In genomic region chr14:37587881-37588666, GRCh38 we compare ENCODE assay signal across 1 cellular context.
TF ChIP-seq lines count a peak whose summit lies in the region.

No MANE protein-coding gene starts in this region.

TF ChIP-seq in HepG2, 621 proteins besides CTCF, POLR2A, EP300 and RAD21 (continued from another document and continues in another):
- TF ChIP-seq ZNF609 (CRISPR knock-in tag; IDR thresholded peaks at IDR 0.05; ENCODE audit: borderline replicate concordance) (peak; percentile 61; the same call in 1 of the 2 replicates), ZNF18 (CRISPR knock-in tag; IDR thresholded peaks at IDR 0.05; ENCODE audit: insufficient replicate concordance) (no peak), SOX6 (IDR thresholded peaks at IDR 0.05) (no peak), SOX6 (CRISPR knock-in tag; IDR thresholded peaks at IDR 0.05) (peak; percentile 75), BHLHE40 (IDR thresholded peaks at IDR 0.05; ENCODE audit: low read length) (no peak), ZFP1 (CRISPR knock-in tag; IDR thresholded peaks at IDR 0.05) (no peak), KDM2A (CRISPR knock-in tag; IDR thresholded peaks at IDR 0.05; ENCODE audit: borderline replicate concordance, low read depth) (peak; percentile 98), ZNF17 (CRISPR knock-in tag; IDR thresholded peaks at IDR 0.05) (no peak), ZNF530 (CRISPR knock-in tag; IDR thresholded peaks at IDR 0.05; ENCODE audit: low read depth) (peak; percentile 71; the same call in 1 of the 2 replicates), ZNF558 (CRISPR knock-in tag; IDR thresholded peaks at IDR 0.05; ENCODE audit: borderline replicate concordance) (peak; percentile 83; the same call in 1 of the 2 replicates), ZFP36 (IDR thresholded peaks at IDR 0.05; ENCODE audit: borderline replicate concordance, low read depth, low read length, partially characterized antibody) (no peak), ZNF234 (CRISPR knock-in tag; conservative IDR thresholded peaks at IDR 0.05) (peak; percentile 95), ZNF138 (CRISPR knock-in tag; IDR thresholded peaks at IDR 0.05; ENCODE audit: low read depth) (peak; percentile 57; the same call in 1 of the 2 replicates), HES4 (CRISPR knock-in tag; IDR thresholded peaks at IDR 0.05; ENCODE audit: borderline replicate concordance) (peak; percentile 85), AHDC1 (CRISPR knock-in tag; IDR thresholded peaks at IDR 0.05; ENCODE audit: borderline replicate concordance) (no peak; the same call in 1 of the 2 replicates), ZSCAN20 (CRISPR knock-in tag; IDR thresholded peaks at IDR 0.05; ENCODE audit: borderline replicate concordance) (peak; percentile 92), GFI1 (CRISPR knock-in tag; IDR thresholded peaks at IDR 0.05; ENCODE audit: borderline replicate concordance) (peak; percentile 74), HNF1B (CRISPR knock-in tag; IDR thresholded peaks at IDR 0.05) (0 out of 2 replicates have a peak, but pooled peaks have one; percentile 54), DMTF1 (CRISPR knock-in tag; IDR thresholded peaks at IDR 0.05) (no peak), FOSL2 (CRISPR knock-in tag; IDR thresholded peaks at IDR 0.05) (peak; percentile 53), NFRKB (IDR thresholded peaks at IDR 0.05) (no peak), ZNF274 (CRISPR knock-in tag; IDR thresholded peaks at IDR 0.05) (peak; percentile 92), TFDP1 (CRISPR knock-in tag; IDR thresholded peaks at IDR 0.05; ENCODE audit: borderline replicate concordance) (peak; percentile 35; the same call in 1 of the 2 replicates), IRF2 (CRISPR knock-in tag; IDR thresholded peaks at IDR 0.05) (peak; percentile 73; the same call in 1 of the 2 replicates), RELA (CRISPR knock-in tag; IDR thresholded peaks at IDR 0.05) (peak; percentile 46; the same call in 1 of the 2 replicates), MTA1 (CRISPR knock-in tag; IDR thresholded peaks at IDR 0.05; ENCODE audit: borderline replicate concordance) (peak; percentile 99; the same call in 1 of the 2 replicates), HNRNPLL (IDR thresholded peaks at IDR 0.05; ENCODE audit: low read depth, low read length, poor library complexity, severe bottlenecking) (peak; percentile 100), BATF2 (CRISPR knock-in tag; IDR thresholded peaks at IDR 0.05) (no peak), ZNF230 (CRISPR knock-in tag; IDR thresholded peaks at IDR 0.05) (peak; percentile 86; the same call in 1 of the 2 replicates), SKI (IDR thresholded peaks at IDR 0.05; ENCODE audit: partially characterized antibody) (peak; percentile 55), ATAD3A (CRISPR knock-in tag; IDR thresholded peaks at IDR 0.05) (no peak), ZNF660 (CRISPR knock-in tag; IDR thresholded peaks at IDR 0.05; ENCODE audit: borderline replicate concordance, low read depth) (no peak; the same call in 1 of the 2 replicates), ZNF121 (CRISPR knock-in tag; IDR thresholded peaks at IDR 0.05) (no peak), ZNF512B (CRISPR knock-in tag; IDR thresholded peaks at IDR 0.05; ENCODE audit: borderline replicate concordance) (peak; percentile 98; the same call in 1 of the 2 replicates), ZNF235 (CRISPR knock-in tag; IDR thresholded peaks at IDR 0.05; ENCODE audit: borderline replicate concordance) (0 out of 2 replicates have a peak, but pooled peaks have one; percentile 71), SAFB2 (CRISPR knock-in tag; IDR thresholded peaks at IDR 0.05; ENCODE audit: borderline replicate concordance, low read depth) (no peak; the same call in 1 of the 2 replicates), ASH2L (IDR thresholded peaks at IDR 0.05; ENCODE audit: insufficient read length, low read depth, low read length) (peak; percentile 100), YY1 (IDR thresholded peaks at IDR 0.05; ENCODE audit: insufficient read depth, insufficient replicate concordance, low read depth, low read length) (peak; percentile 54), MTA3 (CRISPR knock-in tag; IDR thresholded peaks at IDR 0.05) (no peak), CENPT (CRISPR knock-in tag; IDR thresholded peaks at IDR 0.05; ENCODE audit: low read depth) (no peak), MTF1 (CRISPR knock-in tag; IDR thresholded peaks at IDR 0.05) (peak; percentile 23)
